In the genomic region with DNA sequence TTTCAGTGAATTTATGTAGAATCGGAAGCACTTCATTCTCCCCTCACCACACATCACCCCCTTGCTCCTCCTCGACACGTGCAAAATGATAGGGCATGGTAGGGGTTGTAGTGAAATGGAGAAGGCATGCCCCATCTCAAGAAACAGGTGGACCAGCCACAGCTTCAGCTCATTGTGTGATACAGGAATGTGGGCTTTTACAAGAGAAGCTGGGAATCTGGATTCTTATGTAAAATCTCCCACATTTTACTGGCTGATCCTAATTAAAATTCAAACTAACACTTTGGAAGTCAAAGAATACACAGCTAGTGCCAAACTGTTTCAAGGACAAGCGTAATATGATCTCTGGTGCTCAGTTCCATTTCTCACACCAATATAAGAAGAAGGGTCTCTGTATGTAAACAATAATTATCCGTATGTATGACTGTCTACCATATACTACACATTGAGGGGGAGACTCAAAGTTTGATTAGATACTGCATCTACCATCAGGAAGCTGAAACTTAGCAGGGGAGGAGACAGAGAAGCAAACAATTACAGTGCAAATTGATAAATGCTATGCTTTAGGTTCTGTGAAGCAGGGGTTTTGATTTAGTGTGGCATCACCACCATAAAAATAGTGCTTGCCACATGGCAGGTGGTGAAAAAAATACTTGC, we compare ENCODE assay signal across 10 cellular contexts. TPM values are rescaled to one million over a fixed set of nuclear protein-coding genes. Genes with fewer than 3 reads are reported as not detected.
DNase-seq lines count a peak whose midpoint lies in the region; ATAC-seq, FAIRE-seq and TF ChIP-seq lines count a peak whose summit lies in the region.
"Had no signal": no experiment of that assay in that cellular context is flagged by ENCODE, and none has a peak within 500 bp of the region (broad histone marks: within the 10 kb centered on the region; RNA-seq: fewer than 3 reads in every experiment).

No MANE protein-coding gene starts in this region.

- POLR2A ChIA-PET in naive thymus-derived CD4-positive, alpha-beta T cell (lab: Charles Lee) = no interaction called here

- H3K9me3 ChIP-seq in naive thymus-derived CD4-positive, alpha-beta T cell (ENCODE audit: control insufficient read depth in 2 of 3, low read length in 3 of 3) = no peaks in the 10 kb centered on the region
- H3K9me3 ChIP-seq: esophagus squamous epithelium had no signal

- DNase-seq in activated T-helper 1 cell treated with anti-CD3 and anti-CD28 coated beads, Interleukin-12 subunit alpha, Interleukin-12 subunit beta, Interleukin-2, Interleukin-4 antibody, amounts not matched to agents 30 ng/mL and 10 ng/mL and 1 ng/mL, durations not matched to agents 14 hours and 24 hours and 36 hours (ENCODE audit: low spot score) = no peak
- DNase-seq in naive thymus-derived CD4-positive, alpha-beta T cell = peak in 1 of 9 donors; percentile 1
- DNase-seq in progenitor cell of endocrine pancreas (ENCODE audit: low spot score, unreplicated experiment) (no peak), HuH-7.5 (ENCODE audit: low spot score) (no peak), frontal cortex (ENCODE audit: low spot score in 2 of 2) (no peak), NCI-H2029 treated with DMSO at 0.1 percent for 48 hours (lab: John Stamatoyannopoulos, UW) (no peak)
- DNase-seq: esophagus squamous epithelium, NCI-H1930 had no signal

- H3K36me3 ChIP-seq in naive thymus-derived CD4-positive, alpha-beta T cell (ENCODE audit: control insufficient read depth in 2 of 3, insufficient read depth in 3 of 3, low read length in 3 of 3) = no peaks in the 10 kb centered on the region
- H3K36me3 ChIP-seq: esophagus squamous epithelium had no signal

- H3K9me3 Mint-ChIP-seq in activated T-helper 1 cell treated with anti-CD3 and anti-CD28 coated beads, Interleukin-12 subunit alpha, Interleukin-12 subunit beta, Interleukin-2, Interleukin-4 antibody, amounts not matched to agents 30 ng/mL and 10 ng/mL and 1 ng/mL, durations not matched to agents 14 hours and 24 hours and 36 hours = peaks cover 7% of the 10 kb centered on the region
- H3K9me3 Mint-ChIP-seq in naive thymus-derived CD4-positive, alpha-beta T cell = peaks cover 0 to 17% (median 0%) of the 10 kb centered on the region in 11 donors
- H3K9me3 Mint-ChIP-seq in progenitor cell of endocrine pancreas (ENCODE audit: low read depth) = no peaks in the 10 kb centered on the region

- peaks cover 65% of the 10 kb centered on the region for H3K4me1 Mint-ChIP-seq in activated T-helper 1 cell treated with anti-CD3 and anti-CD28 coated beads, Interleukin-12 subunit alpha, Interleukin-12 subunit beta, Interleukin-2, Interleukin-4 antibody, amounts not matched to agents 30 ng/mL and 10 ng/mL and 1 ng/mL, durations not matched to agents 14 hours and 24 hours and 36 hours (ENCODE audit: low read depth)
- H3K4me1 Mint-ChIP-seq in naive thymus-derived CD4-positive, alpha-beta T cell = peaks cover 16 to 38% (median 21%) of the 10 kb centered on the region in 7 donors
- H3K4me1 Mint-ChIP-seq in progenitor cell of endocrine pancreas (ENCODE audit: low read depth) = no peaks in the 10 kb centered on the region

- peaks cover 31% of the 10 kb centered on the region for H3K36me3 Mint-ChIP-seq in activated T-helper 1 cell treated with anti-CD3 and anti-CD28 coated beads, Interleukin-12 subunit alpha, Interleukin-12 subunit beta, Interleukin-2, Interleukin-4 antibody, amounts not matched to agents 30 ng/mL and 10 ng/mL and 1 ng/mL, durations not matched to agents 14 hours and 24 hours and 36 hours (ENCODE audit: low read depth)
- peaks cover 0 to 53% (median 4%) of the 10 kb centered on the region in 5 donors for H3K36me3 Mint-ChIP-seq in naive thymus-derived CD4-positive, alpha-beta T cell
- H3K36me3 Mint-ChIP-seq in progenitor cell of endocrine pancreas (ENCODE audit: insufficient read depth) = no peaks in the 10 kb centered on the region

- TF ChIP-seq CTCF in progenitor cell of endocrine pancreas (IDR thresholded peaks at IDR 0.05; ENCODE audit: unreplicated experiment) = no peak

- no peak for FAIRE-seq in frontal cortex (lab: Jason Lieb, UNC)

- no peaks in the 10 kb centered on the region for H3K27me3 ChIP-seq in naive thymus-derived CD4-positive, alpha-beta T cell (ENCODE audit: control insufficient read depth in 2 of 2, insufficient read depth in 2 of 2, low read length in 2 of 2)
- H3K27me3 ChIP-seq: esophagus squamous epithelium had no signal

- peak; percentile 10 for ATAC-seq in GM19438 (IDR thresholded peaks at IDR 0.05; ENCODE audit: low read depth, unreplicated experiment)
- ATAC-seq in HG03039 (IDR thresholded peaks at IDR 0.05; ENCODE audit: unreplicated experiment) = peak; percentile 5
- no peak for ATAC-seq in naive thymus-derived CD4-positive, alpha-beta T cell

- peak overlapping the region; percentile 68 for H3K27ac Mint-ChIP-seq in activated T-helper 1 cell treated with anti-CD3 and anti-CD28 coated beads, Interleukin-12 subunit alpha, Interleukin-12 subunit beta, Interleukin-2, Interleukin-4 antibody, amounts not matched to agents 30 ng/mL and 10 ng/mL and 1 ng/mL, durations not matched to agents 14 hours and 24 hours and 36 hours
- peak overlapping the region; percentile 64 to 91 (median 78) for H3K27ac Mint-ChIP-seq in naive thymus-derived CD4-positive, alpha-beta T cell
- no peak overlapping the region for H3K27ac Mint-ChIP-seq in progenitor cell of endocrine pancreas

- CTCF ChIA-PET in naive thymus-derived CD4-positive, alpha-beta T cell (lab: Charles Lee) = interaction anchor here (0.6 to 1.3 kb wide), 3 partner anchors 32 to 852 kb away, joined by 3 to 4 read pairs (median 3); no protein-coding TSS in a partner anchor

- peak overlapping the region; percentile 38 for H3K4me3 ChIP-seq in naive thymus-derived CD4-positive, alpha-beta T cell (ENCODE audit: low read length)

- peak overlapping the region; percentile 73 for H3K4me3 Mint-ChIP-seq in activated T-helper 1 cell treated with anti-CD3 and anti-CD28 coated beads, Interleukin-12 subunit alpha, Interleukin-12 subunit beta, Interleukin-2, Interleukin-4 antibody, amounts not matched to agents 30 ng/mL and 10 ng/mL and 1 ng/mL, durations not matched to agents 14 hours and 24 hours and 36 hours
- peak overlapping the region; percentile 26 to 87 (median 82) for H3K4me3 Mint-ChIP-seq in naive thymus-derived CD4-positive, alpha-beta T cell
- no peak overlapping the region for H3K4me3 Mint-ChIP-seq in progenitor cell of endocrine pancreas (ENCODE audit: low read depth)

- no peaks in the 10 kb centered on the region for H3K27me3 Mint-ChIP-seq in activated T-helper 1 cell treated with anti-CD3 and anti-CD28 coated beads, Interleukin-12 subunit alpha, Interleukin-12 subunit beta, Interleukin-2, Interleukin-4 antibody, amounts not matched to agents 30 ng/mL and 10 ng/mL and 1 ng/mL, durations not matched to agents 14 hours and 24 hours and 36 hours (ENCODE audit: insufficient read depth)
- H3K27me3 Mint-ChIP-seq in naive thymus-derived CD4-positive, alpha-beta T cell = no peaks in the 10 kb centered on the region
- no peaks in the 10 kb centered on the region for H3K27me3 Mint-ChIP-seq in progenitor cell of endocrine pancreas

- peaks cover 0 to 9% of the 10 kb centered on the region in 2 donors for H3K4me1 ChIP-seq in naive thymus-derived CD4-positive, alpha-beta T cell (ENCODE audit: control insufficient read depth in 2 of 2, insufficient read depth in 2 of 2, low read length in 2 of 2)

- intact Hi-C loops in activated T-helper 1 cell treated with anti-CD3 and anti-CD28 coated beads, Interleukin-12 subunit alpha, Interleukin-12 subunit beta, Interleukin-2, Interleukin-4 antibody, amounts not matched to agents 30 ng/mL and 10 ng/mL and 1 ng/mL, durations not matched to agents 14 hours and 24 hours and 36 hours (cut with micrococcal nuclease) = loop anchor here (1.0 to 10.0 kb wide), 11 partner anchors 19 to 1569 kb away; a partner anchor contains a TSS
- intact Hi-C loops in naive thymus-derived CD4-positive, alpha-beta T cell (cut with micrococcal nuclease) = loop anchor here (1.0 kb wide), 1 partner anchor 33 kb away; no protein-coding TSS in a partner anchor

- H3K27ac ChIP-seq in naive thymus-derived CD4-positive, alpha-beta T cell (ENCODE audit: low read depth, low read length) = peak overlapping the region; percentile 19
- H3K27ac ChIP-seq: esophagus squamous epithelium had no signal

RNA-seq across cellular contexts. Expression of a gene that starts 24.3 kb away (rescaled TPM):
- total RNA-seq in activated T-helper 1 cell treated with anti-CD3 and anti-CD28 coated beads, Interleukin-12 subunit alpha, Interleukin-12 subunit beta, Interleukin-2, Interleukin-4 antibody, amounts not matched to agents 30 ng/mL and 10 ng/mL and 1 ng/mL, durations not matched to agents 14 hours and 24 hours and 36 hours = 14.7 and 16.9 TPM in 2 replicates
- total RNA-seq in naive thymus-derived CD4-positive, alpha-beta T cell = 10 to 100 TPM in 1 of 5 experiments, 1 to 10 TPM in 2, under 1 TPM in 2; 0.64 to 11.3 (median 2.3) TPM
- under 1 TPM in 1 of 2 donors, not detected in 1; 0.14 TPM for polyA plus RNA-seq in naive thymus-derived CD4-positive, alpha-beta T cell
- total RNA-seq in progenitor cell of endocrine pancreas (0.91 and 1.4 TPM in 2 replicates), frontal cortex (107 TPM)
